Comparison of ENCODE assay signal across 8 cellular contexts in the genomic region with DNA sequence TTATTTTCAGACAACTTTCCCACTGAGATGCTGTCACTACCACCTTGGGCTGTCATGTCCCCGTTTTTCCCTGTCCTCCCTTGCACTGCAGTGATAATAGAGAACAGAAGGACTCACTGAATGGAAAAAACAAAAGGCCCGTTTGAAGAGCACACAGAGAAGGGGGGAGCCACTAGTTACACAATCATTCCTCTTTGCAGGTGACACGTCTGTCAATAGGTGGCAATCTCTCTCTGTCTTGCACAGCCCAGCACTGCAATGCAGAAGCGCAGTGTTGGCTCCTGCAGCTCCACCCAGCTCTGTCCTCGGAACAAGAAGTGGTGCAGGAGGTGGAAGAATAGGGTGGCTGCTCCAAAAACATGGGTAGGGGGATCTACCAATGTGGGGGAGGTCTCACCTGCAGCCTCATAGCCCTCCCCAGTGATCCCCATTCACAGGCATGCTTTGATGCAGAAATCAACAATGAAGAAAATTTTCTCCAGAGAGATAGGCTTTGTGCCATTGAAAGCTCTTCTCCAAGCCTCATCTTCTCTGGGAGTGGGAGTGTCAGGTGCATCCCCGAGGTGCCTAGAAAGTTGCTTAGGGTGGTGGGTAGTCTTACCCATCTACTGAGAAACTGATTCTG. TPM values are rescaled to one million over a fixed set of nuclear protein-coding genes. Genes with fewer than 3 reads are reported as not detected.
DNase-seq lines count a peak whose midpoint lies in the region; ATAC-seq and TF ChIP-seq lines count a peak whose summit lies in the region.

No MANE protein-coding gene starts in this region.

- no peaks in the 10 kb centered on the region for H3K36me3 ChIP-seq in CD8-positive, alpha-beta T cell (ENCODE audit: insufficient read depth, low read length)
- peaks cover 0 to 24% (median 0%) of the 10 kb centered on the region in 9 donors for H3K36me3 ChIP-seq in heart right ventricle

- peaks cover 21% of the 10 kb centered on the region for H3K4me1 Mint-ChIP-seq in CD8-positive, alpha-beta T cell (ENCODE audit: low read depth)
- peaks cover 17% of the 10 kb centered on the region for H3K4me1 Mint-ChIP-seq in activated naive CD8-positive, alpha-beta T cell treated with anti-CD3 and anti-CD28 coated beads, Interleukin-2, amount 10 ng/mL, durations not matched to agents 7 days and 5 days

- DNase-seq in CD8-positive, alpha-beta T cell = peak in 1 of 7 experiments; percentile 13
- DNase-seq in NCI-H2171 treated with DMSO at 0.1 percent for 48 hours (lab: John Stamatoyannopoulos, UW) = peak; percentile 85
- peak; percentile 38 for DNase-seq in activated naive CD8-positive, alpha-beta T cell treated with anti-CD3 and anti-CD28 coated beads, Interleukin-2, amount 10 ng/mL, durations not matched to agents 7 days and 5 days
- DNase-seq in heart right ventricle = peak; percentile 42 to 63
- DNase-seq in retina = peak; percentile 60
- DNase-seq in GM03348 (ENCODE audit: low spot score) = no peak

- intact Hi-C loops in CD8-positive, alpha-beta T cell (cut with DNase I, micrococcal nuclease) = loop anchor here (2.0 to 5.0 kb wide), 4 partner anchors 138 to 1013 kb away; no protein-coding TSS in a partner anchor
- intact Hi-C loops in heart right ventricle (cut with DNase I) = loop anchor here in 9 of 10 donors (1.0 to 10.0 kb wide), 17 partner anchors 67 to 527 kb away; partner anchors contain the start of genes LRRC58 (in 3 of the 9), GTF2E1 (in 1 of the 9) and RABL3 (in 1 of the 9)

- CTCF ChIA-PET in CD8-positive, alpha-beta T cell (lab: Charles Lee) = interaction anchor here (0.9 to 5.2 kb wide), 7 partner anchors 10 to 177 kb away, joined by 3 to 122 read pairs (median 8); no protein-coding TSS in a partner anchor

- no peaks in the 10 kb centered on the region for H3K9me3 ChIP-seq in CD8-positive, alpha-beta T cell (ENCODE audit: low read length)
- H3K9me3 ChIP-seq in heart right ventricle = no peaks in the 10 kb centered on the region

- no peak for TF ChIP-seq CTCF in CD8-positive, alpha-beta T cell (IDR thresholded peaks at IDR 0.05)
- TF ChIP-seq CTCF in heart right ventricle (IDR thresholded peaks at IDR 0.05) = peak in 8 of 9 donors; percentile 25 to 72 (median 57)

- peak; percentile 32 for ATAC-seq in CD8-positive, alpha-beta T cell
- ATAC-seq in GM18870 (IDR thresholded peaks at IDR 0.05; ENCODE audit: unreplicated experiment) = peak; percentile 61
- peak; percentile 50 for ATAC-seq in HG03196 (IDR thresholded peaks at IDR 0.05; ENCODE audit: unreplicated experiment)
- ATAC-seq in activated naive CD8-positive, alpha-beta T cell treated with anti-CD3 and anti-CD28 coated beads, Interleukin-2, amount 10 ng/mL, durations not matched to agents 7 days and 5 days (ENCODE audit: low read depth) = peak; percentile 69
- peak; percentile 61 to 75 (median 68) for ATAC-seq in heart right ventricle

- H3K4me3 ChIP-seq in CD8-positive, alpha-beta T cell (ENCODE audit: low read depth, low read length) = no peak overlapping the region
- H3K4me3 ChIP-seq in heart right ventricle = no peak overlapping the region

- H3K27me3 Mint-ChIP-seq in CD8-positive, alpha-beta T cell (ENCODE audit: low read depth) = peaks cover 4% of the 10 kb centered on the region
- peaks cover 5% of the 10 kb centered on the region for H3K27me3 Mint-ChIP-seq in activated naive CD8-positive, alpha-beta T cell treated with anti-CD3 and anti-CD28 coated beads, Interleukin-2, amount 10 ng/mL, durations not matched to agents 7 days and 5 days

- H3K36me3 Mint-ChIP-seq in CD8-positive, alpha-beta T cell = no peaks in the 10 kb centered on the region
- H3K36me3 Mint-ChIP-seq in activated naive CD8-positive, alpha-beta T cell treated with anti-CD3 and anti-CD28 coated beads, Interleukin-2, amount 10 ng/mL, durations not matched to agents 7 days and 5 days = no peaks in the 10 kb centered on the region

- H3K27ac ChIP-seq in CD8-positive, alpha-beta T cell (ENCODE audit: low read depth, low read length) = no peak overlapping the region
- peak overlapping the region; percentile 42 to 92 (median 86) for H3K27ac ChIP-seq in heart right ventricle

- H3K4me3 Mint-ChIP-seq in CD8-positive, alpha-beta T cell = no peak overlapping the region
- no peak overlapping the region for H3K4me3 Mint-ChIP-seq in activated naive CD8-positive, alpha-beta T cell treated with anti-CD3 and anti-CD28 coated beads, Interleukin-2, amount 10 ng/mL, durations not matched to agents 7 days and 5 days

- no peaks in the 10 kb centered on the region for H3K4me1 ChIP-seq in CD8-positive, alpha-beta T cell (ENCODE audit: insufficient read depth, low read length)
- H3K4me1 ChIP-seq in heart right ventricle = peaks cover 19 to 86% (median 78%) of the 10 kb centered on the region in 9 donors

- H3K27me3 ChIP-seq in CD8-positive, alpha-beta T cell (ENCODE audit: insufficient read depth, low read length) = no peaks in the 10 kb centered on the region
- H3K27me3 ChIP-seq in heart right ventricle = no peaks in the 10 kb centered on the region

- no peaks in the 10 kb centered on the region for H3K9me3 Mint-ChIP-seq in CD8-positive, alpha-beta T cell
- H3K9me3 Mint-ChIP-seq in activated naive CD8-positive, alpha-beta T cell treated with anti-CD3 and anti-CD28 coated beads, Interleukin-2, amount 10 ng/mL, durations not matched to agents 7 days and 5 days = no peaks in the 10 kb centered on the region

- POLR2A ChIA-PET in CD8-positive, alpha-beta T cell (lab: Charles Lee) = no interaction called here
- POLR2A ChIA-PET in activated naive CD8-positive, alpha-beta T cell treated with anti-CD3 and anti-CD28 coated beads, Interleukin-2, amount 10 ng/mL, durations not matched to agents 7 days and 5 days (lab: Charles Lee) = interaction anchor here (0.6 to 0.9 kb wide), 2 partner anchors 140 to 144 kb away, joined by 4 to 8 read pairs; no protein-coding TSS in a partner anchor

- no peak overlapping the region for H3K27ac Mint-ChIP-seq in CD8-positive, alpha-beta T cell
- H3K27ac Mint-ChIP-seq in activated naive CD8-positive, alpha-beta T cell treated with anti-CD3 and anti-CD28 coated beads, Interleukin-2, amount 10 ng/mL, durations not matched to agents 7 days and 5 days = no peak overlapping the region

- WGBS in heart right ventricle, 2 donors = 5 to 17% methylated on average over 6 of the region's 6 CpGs

RNA-seq across cellular contexts. Expression of gene FSTL1, which starts 31.8 kb away (rescaled TPM):
- total RNA-seq in CD8-positive, alpha-beta T cell = under 1 TPM in 1 of 2 experiments, not detected in 1; 0.22 TPM
- 1 to 10 TPM in 1 of 2 experiments, under 1 TPM in 1; 0.31 to 1.1 TPM for total RNA-seq in activated naive CD8-positive, alpha-beta T cell treated with anti-CD3 and anti-CD28 coated beads, Interleukin-2, amount 10 ng/mL, durations not matched to agents 7 days and 5 days
- 100 to 1,000 TPM; 100 to 346 (median 213) TPM for total RNA-seq in heart right ventricle
- 10 to 100 TPM; 54.4 to 88.5 TPM for polyA plus RNA-seq in heart right ventricle

Comparison
In these comparisons a context has a peak if more than half of its experiments do, and no peak if none do; other contexts are left out.
1. RNA of gene FSTL1, which starts 31.8 kb away (total RNA-seq): 100 to 346 TPM in heart right ventricle; 0.31 to 1.1 TPM in activated naive CD8-positive, alpha-beta T cell treated with anti-CD3 and anti-CD28 coated beads, Interleukin-2, amount 10 ng/mL, durations not matched to agents 7 days and 5 days and 0.22 TPM in CD8-positive, alpha-beta T cell; every median in the first group is over 10 times any median in the second.
2. Peak in every context shown above with its lines, with median percentiles within 50 percentile points of each other: ATAC-seq.